ENCODE assay signal across 6 cellular contexts in the genomic region with DNA sequence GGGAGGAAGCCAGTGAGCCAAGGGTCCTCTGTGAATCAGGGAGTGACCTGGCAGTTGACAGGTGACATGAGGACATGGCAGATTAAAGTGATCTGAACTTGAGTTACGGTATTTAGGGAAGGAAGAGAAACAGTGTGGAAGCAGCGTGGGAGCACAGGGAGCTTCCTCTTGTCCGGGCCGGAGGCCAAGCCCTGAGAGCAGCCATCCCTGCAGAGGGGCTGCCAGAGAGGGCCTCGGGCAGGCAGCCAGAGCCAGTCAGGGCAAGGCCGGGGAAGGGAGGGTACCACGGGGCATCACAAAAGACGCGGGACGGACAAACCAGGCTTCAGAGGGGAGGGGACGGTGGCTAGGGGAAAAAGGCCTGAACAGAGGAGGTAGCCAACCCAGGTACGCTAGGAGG. TPM values are rescaled to one million over a fixed set of nuclear protein-coding genes. Genes with fewer than 3 reads are reported as not detected.
"Had no signal": no experiment of that assay in that cellular context is flagged by ENCODE, and none has a peak within 500 bp of the region (broad histone marks: within the 10 kb centered on the region; RNA-seq: fewer than 3 reads in every experiment).

No MANE protein-coding gene starts in this region.

RNA-seq across cellular contexts. Expression of a gene that starts 28.1 kb away (rescaled TPM):
- total RNA-seq: K562, M059J, PC-3, SJSA1 had no signal
- polyA plus RNA-seq: IgD-negative memory B cell, K562 had no signal

RNA-seq across cellular contexts. Expression of a gene that starts 28.1 kb away (rescaled TPM):
- total RNA-seq: K562, M059J, OCI-LY7, PC-3, SJSA1 had no signal
- polyA plus RNA-seq: IgD-negative memory B cell, K562 had no signal
